ENCODE assay signal across 16 cellular contexts in the genomic region with DNA sequence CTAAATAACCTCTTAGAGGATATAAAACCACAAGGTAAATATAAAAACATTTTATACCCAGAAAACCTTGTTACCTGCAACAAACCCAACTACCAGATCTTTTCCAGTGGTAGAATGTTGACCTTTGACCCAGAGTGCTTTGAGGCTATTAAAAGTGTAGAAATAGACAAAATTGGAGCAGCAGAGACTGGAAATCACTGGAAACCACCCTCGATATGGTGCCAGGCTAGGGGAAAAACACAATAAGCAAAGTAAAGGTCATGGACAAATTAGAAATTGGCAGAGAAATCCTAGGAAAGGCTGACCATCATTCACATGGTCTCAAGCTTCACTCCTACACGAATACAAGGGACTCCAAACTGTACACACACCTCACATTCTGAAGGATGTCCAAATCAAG. TPM values are rescaled to one million over a fixed set of nuclear protein-coding genes. Genes with fewer than 3 reads are reported as not detected.
A peak's percentile ranks its signal among the peaks of the same experiment; 100 is the strongest.
DNase-seq lines count a peak whose midpoint lies in the region; ATAC-seq, FAIRE-seq and TF ChIP-seq lines count a peak whose summit lies in the region.
"Had no signal": no experiment of that assay in that cellular context is flagged by ENCODE, and none has a peak within 500 bp of the region (broad histone marks: within the 10 kb centered on the region; RNA-seq: fewer than 3 reads in every experiment).

No MANE protein-coding gene starts in this region.

- no peaks in the 10 kb centered on the region for H3K9me1 ChIP-seq in keratinocyte (ENCODE audit: control insufficient read depth, extremely low read depth, insufficient read depth, low read length)

- H3K36me3 Mint-ChIP-seq in activated T-helper 17 cell treated with anti-CD3 and anti-CD28 coated beads, Interleukin-2, amount 50 U/mL, for 72 hours (ENCODE audit: low read depth) = peaks cover 64% of the 10 kb centered on the region
- peaks cover 41 to 42% of the 10 kb centered on the region in 2 donors for H3K36me3 Mint-ChIP-seq in CD4-positive, alpha-beta memory T cell

- H3K79me2 ChIP-seq in HepG2 (ENCODE audit: insufficient read depth, low read length) (no peaks in the 10 kb centered on the region), keratinocyte (ENCODE audit: control insufficient read depth, insufficient read depth, low read length) (no peaks in the 10 kb centered on the region)

- no peak for TF ChIP-seq POLR2A in HepG2 (IDR thresholded peaks at IDR 0.05; ENCODE audit: insufficient read depth in 1 of 2, low read depth in 2 of 2, low read length in 2 of 2)

- no peak overlapping the region for H2AFZ ChIP-seq in HepG2 (ENCODE audit: low read length)
- no peak overlapping the region for H2AFZ ChIP-seq in keratinocyte (ENCODE audit: control insufficient read depth, low read length)
- H2AFZ ChIP-seq: GM23248 had no signal

- WGBS in liver = 34% methylated on average over 2 of the region's 2 CpGs
- 92% methylated on average over 2 of the region's 2 CpGs for WGBS in HepG2 (ENCODE audit: low lambda C conversion rate)

- POLR2A ChIA-PET in HepG2 (lab: Yijun Ruan, JAX) = no interaction called here
- POLR2A ChIA-PET in CD4-positive, alpha-beta memory T cell (lab: Charles Lee; ENCODE audit: partially characterized antibody) = no interaction called here

- peaks cover 9% of the 10 kb centered on the region for H3K4me1 Mint-ChIP-seq in activated T-helper 17 cell treated with anti-CD3 and anti-CD28 coated beads, Interleukin-2, amount 50 U/mL, for 72 hours
- peaks cover 0 to 5% (median under 1%) of the 10 kb centered on the region in 4 donors for H3K4me1 Mint-ChIP-seq in CD4-positive, alpha-beta memory T cell

- TF ChIP-seq RAD21 in liver (IDR thresholded peaks at IDR 0.05) (no peak), HepG2 (CRISPR knock-in tag; IDR thresholded peaks at IDR 0.05) (no peak)

- no peak for TF ChIP-seq CTCF in liver (IDR thresholded peaks at IDR 0.05; ENCODE audit: low read depth, low read length, missing input control)
- TF ChIP-seq CTCF in HepG2 (CRISPR knock-in tag; IDR thresholded peaks at IDR 0.05) = no peak
- TF ChIP-seq CTCF in keratinocyte (optimal IDR thresholded peaks at IDR 0.05 in 1 of 3, IDR thresholded peaks at IDR 0.05 in 1 of 3, conservative IDR thresholded peaks at IDR 0.05 in 1 of 3; ENCODE audit: extremely low read depth in 1 of 3, insufficient read depth in 2 of 3, low read length in 3 of 3) = no peak

- no peaks in the 10 kb centered on the region for H3K9me3 Mint-ChIP-seq in activated T-helper 17 cell treated with anti-CD3 and anti-CD28 coated beads, Interleukin-2, amount 50 U/mL, for 72 hours
- H3K9me3 Mint-ChIP-seq in CD4-positive, alpha-beta memory T cell = peaks cover 0 to 2% (median 0%) of the 10 kb centered on the region in 8 donors
- H3K9me3 Mint-ChIP-seq: CD4-positive, alpha-beta T cell had no signal

- H3K27me3 Mint-ChIP-seq in activated T-helper 17 cell treated with anti-CD3 and anti-CD28 coated beads, Interleukin-2, amount 50 U/mL, for 72 hours = no peaks in the 10 kb centered on the region
- H3K27me3 Mint-ChIP-seq in CD4-positive, alpha-beta memory T cell = no peaks in the 10 kb centered on the region
- H3K27me3 Mint-ChIP-seq: CD4-positive, alpha-beta T cell had no signal

- H3K9me3 ChIP-seq in liver (ENCODE audit: control insufficient read depth in 4 of 4, low read length in 3 of 4) (no peaks in the 10 kb centered on the region), HepG2 (ENCODE audit: low read length) (no peaks in the 10 kb centered on the region), keratinocyte (ENCODE audit: control insufficient read depth, low read depth, low read length) (no peaks in the 10 kb centered on the region)
- H3K9me3 ChIP-seq in CD4-positive, alpha-beta memory T cell (ENCODE audit: control insufficient read depth in 1 of 2, low read length in 2 of 2) = no peaks in the 10 kb centered on the region
- H3K9me3 ChIP-seq: HAP-1 had no signal

- DNase-seq in HepG2 (ENCODE audit: low spot score) = no peak
- no peak for DNase-seq in keratinocyte (ENCODE audit: low read depth, low spot score)
- no peak for DNase-seq in CD4-positive, alpha-beta memory T cell
- no peak for DNase-seq in DMS79 (lab: John Stamatoyannopoulos, UW)
- DNase-seq: AML-193; CD4-positive, alpha-beta T cell; DMS153; DMS79 treated with DMSO at 0.1 percent for 48 hours; GF-D8; GM23248 had no signal

- H3K27ac Mint-ChIP-seq in activated T-helper 17 cell treated with anti-CD3 and anti-CD28 coated beads, Interleukin-2, amount 50 U/mL, for 72 hours = peak overlapping the region; percentile 46
- H3K27ac Mint-ChIP-seq in CD4-positive, alpha-beta memory T cell = peak overlapping the region in 2 of 7 donors; percentile 25 to 53
- H3K27ac Mint-ChIP-seq: CD4-positive, alpha-beta T cell had no signal

- H3K4me3 ChIP-seq in liver (ENCODE audit: low read depth in 1 of 3, low read length in 3 of 3) (no peak overlapping the region), HepG2 (replicated peaks in 1 of 3; ENCODE audit: insufficient read depth in 1 of 3, low read depth in 2 of 3, low read length in 3 of 3) (no peak overlapping the region), keratinocyte (ENCODE audit: control insufficient read depth in 2 of 3, extremely low read depth in 1 of 3, insufficient read depth in 2 of 3, low read depth in 1 of 3, low read length in 3 of 3) (no peak overlapping the region)
- no peak overlapping the region for H3K4me3 ChIP-seq in CD4-positive, alpha-beta memory T cell (ENCODE audit: low read length in 2 of 2)
- H3K4me3 ChIP-seq: GM23248, HAP-1 had no signal

- in situ Hi-C loops in HepG2 (cut with HindIII; ENCODE audit: extremely low pct_ligation_motif_present, low pct_unique_long_range_greater_than_20kb) = no loop called here

- no peak overlapping the region for H3K27ac ChIP-seq in liver (ENCODE audit: low read depth in 1 of 2, low read length in 2 of 2)
- H3K27ac ChIP-seq in HepG2 (ENCODE audit: extremely low read length, insufficient read depth, low read length) = no peak overlapping the region
- no peak overlapping the region for H3K27ac ChIP-seq in keratinocyte (ENCODE audit: control insufficient read depth, insufficient read depth, low read length)
- no peak overlapping the region for H3K27ac ChIP-seq in CD4-positive, alpha-beta memory T cell (ENCODE audit: low read depth, low read length)
- H3K27ac ChIP-seq: C4-2B, GM23248 had no signal

- CTCF ChIA-PET in HepG2 (lab: Yijun Ruan, JAX; ENCODE audit: low intra/inter-chr PET ratio, low total read pairs) = no interaction called here
- CTCF ChIA-PET in CD4-positive, alpha-beta memory T cell (lab: Charles Lee; ENCODE audit: partially characterized antibody) = no interaction called here

- H4K20me1 ChIP-seq in HepG2 (ENCODE audit: insufficient read depth, low read length) (no peaks in the 10 kb centered on the region), keratinocyte (ENCODE audit: control insufficient read depth, extremely low read depth, insufficient read depth, low read length) (no peaks in the 10 kb centered on the region)

- intact Hi-C loops in HepG2 (cut with micrococcal nuclease; ENCODE audit: unreplicated experiment) = no loop called here
- intact Hi-C loops in CD4-positive, alpha-beta memory T cell (cut with micrococcal nuclease) = no loop called here

- H3K4me2 ChIP-seq in HepG2 (ENCODE audit: low read depth, low read length) (no peak overlapping the region), keratinocyte (ENCODE audit: control insufficient read depth, extremely low read depth, insufficient read depth, low read depth, low read length) (no peak overlapping the region)

- no peak for TF ChIP-seq EP300 in HepG2 (IDR thresholded peaks at IDR 0.05; ENCODE audit: low read depth in 2 of 2, low read length in 2 of 2)
- TF ChIP-seq EP300 in HepG2 (CRISPR knock-in tag; IDR thresholded peaks at IDR 0.05; ENCODE audit: borderline replicate concordance) = no peak

- FAIRE-seq in HepG2 (lab: Jason Lieb, UNC) (no peak), keratinocyte (lab: Jason Lieb, UNC) (peak; percentile 43)
- FAIRE-seq: A204.1 had no signal

- H3K27me3 ChIP-seq in liver (ENCODE audit: control insufficient read depth in 4 of 4, insufficient read depth in 4 of 4, low read length in 3 of 4) (no peaks in the 10 kb centered on the region), HepG2 (ENCODE audit: control insufficient read depth in 1 of 2, insufficient read depth in 2 of 2, low read length in 2 of 2) (no peaks in the 10 kb centered on the region), keratinocyte (ENCODE audit: control insufficient read depth, extremely low read depth, insufficient read depth, low read length) (no peaks in the 10 kb centered on the region)
- no peaks in the 10 kb centered on the region for H3K27me3 ChIP-seq in CD4-positive, alpha-beta memory T cell (ENCODE audit: insufficient read depth, low read length)

- ATAC-seq in HepG2 (no peak), GM18867 (IDR thresholded peaks at IDR 0.05; ENCODE audit: unreplicated experiment) (no peak)
- no peak for ATAC-seq in activated T-helper 17 cell treated with anti-CD3 and anti-CD28 coated beads, Interleukin-2, amount 50 U/mL, for 72 hours (replicated peaks)

- H3K4me1 ChIP-seq in liver (ENCODE audit: control insufficient read depth in 4 of 4, insufficient read depth in 4 of 4, low read length in 3 of 4) = peaks cover 0 to 6% (median 4%) of the 10 kb centered on the region in 4 donors
- peaks cover 7% of the 10 kb centered on the region for H3K4me1 ChIP-seq in HepG2 (ENCODE audit: insufficient read depth, low read length)
- no peaks in the 10 kb centered on the region for H3K4me1 ChIP-seq in keratinocyte (ENCODE audit: control insufficient read depth, extremely low read depth, insufficient read depth, low read length)
- no peaks in the 10 kb centered on the region for H3K4me1 ChIP-seq in CD4-positive, alpha-beta memory T cell (ENCODE audit: insufficient read depth, low read length)

- dilution Hi-C loops in keratinocyte (cut with MboI; ENCODE audit: extremely low pct_ligation_motif_present, low sequenced_read_pairs) = no loop called here

- H3K36me3 ChIP-seq in liver (ENCODE audit: control insufficient read depth in 4 of 4, insufficient read depth in 3 of 4, low read depth in 1 of 4, low read length in 3 of 4) (peaks cover 2 to 8% (median 3%) of the 10 kb centered on the region in 4 donors), HepG2 (replicated peaks in 1 of 2; ENCODE audit: control insufficient read depth in 1 of 2, insufficient read depth in 2 of 2, low read length in 2 of 2) (peaks cover 1 to 12% of the 10 kb centered on the region in 2 experiments; a peak in 2 of 5 replicates), keratinocyte (ENCODE audit: control insufficient read depth in 2 of 2, extremely low read depth in 1 of 2, insufficient read depth in 2 of 2, low read length in 2 of 2) (peaks cover 7 to 12% of the 10 kb centered on the region in 2 experiments)
- H3K36me3 ChIP-seq in CD4-positive, alpha-beta memory T cell (ENCODE audit: insufficient read depth, low read length) = peaks cover 11% of the 10 kb centered on the region

- no peak overlapping the region for H3K9ac ChIP-seq in liver (ENCODE audit: low read depth in 1 of 2, low read length in 2 of 2)
- H3K9ac ChIP-seq in HepG2 (ENCODE audit: insufficient read depth, low read depth, low read length) = no peak overlapping the region
- no peak overlapping the region for H3K9ac ChIP-seq in keratinocyte (ENCODE audit: control insufficient read depth, extremely low read depth, insufficient read depth, low read length)
- H3K9ac ChIP-seq: GM23248 had no signal

- H3K4me3 Mint-ChIP-seq in activated T-helper 17 cell treated with anti-CD3 and anti-CD28 coated beads, Interleukin-2, amount 50 U/mL, for 72 hours = no peak overlapping the region
- no peak overlapping the region for H3K4me3 Mint-ChIP-seq in CD4-positive, alpha-beta memory T cell
- H3K4me3 Mint-ChIP-seq: CD4-positive, alpha-beta T cell had no signal

- BruUV-seq in HepG2 (replicated peaks; lab: Mats Ljungman, UMichigan) = no TSS peak

RNA-seq across cellular contexts. Expression of a gene that starts 26.7 kb away (rescaled TPM):
- total RNA-seq in liver (10 to 100 TPM in 1 of 2 donors, 1 to 10 TPM in 1; 7.3 to 17.5 TPM), HepG2 (2016; rRNA removed; fragmentation: Illumina TruSeq; extraction: Trizol) (24.0 and 27.9 TPM in 2 replicates)
- polyA plus RNA-seq in liver (10 to 100 TPM in 1 of 2 donors, 1 to 10 TPM in 1; 9.9 to 12.5 TPM), HepG2 (2011; rRNA removed) (12.6 and 15.7 TPM in 2 replicates), keratinocyte (31.7 to 40.0 TPM (median 38.0 TPM) in 3 replicates)
- total RNA-seq in HepG2 (2016; cell fraction: cytosol; rRNA removed; fragmentation: Illumina TruSeq; extraction: Trizol; ENCODE audit: low read depth) = 7.0 and 7.4 TPM in 2 replicates
- total RNA-seq in HepG2 (2016; cell fraction: insoluble cytoplasmic fraction; rRNA removed; fragmentation: Illumina TruSeq; extraction: Trizol) = 25.7 TPM in 2 replicates
- total RNA-seq in HepG2 (2016; cell fraction: membrane; rRNA removed; fragmentation: Illumina TruSeq; extraction: Trizol) = 8.4 and 11.0 TPM in 2 replicates
- 20.3 and 22.9 TPM in 2 replicates for total RNA-seq in HepG2 (2016; cell fraction: nucleus; rRNA removed; fragmentation: Illumina TruSeq; extraction: Trizol)
- polyA plus RNA-seq in HepG2 (2011; cell fraction: cytosol; rRNA removed) = 7.8 and 12.4 TPM in 2 replicates
- 6.1 and 7.7 TPM in 2 replicates for polyA plus RNA-seq in HepG2 (2011; cell fraction: nucleus; rRNA removed)
- polyA plus RNA-seq in HepG2 (2012) = 10.8 and 11.8 TPM in 2 replicates
- polyA plus RNA-seq in HepG2 (2016; cell fraction: cytosol; fragmentation: Illumina TruSeq; extraction: Trizol; ENCODE audit: low read depth) = 3.5 and 4.2 TPM in 2 replicates
- polyA plus RNA-seq in HepG2 (2016; cell fraction: insoluble cytoplasmic fraction; fragmentation: Illumina TruSeq; extraction: Trizol; ENCODE audit: low read depth) = 28.0 and 29.5 TPM in 2 replicates
- polyA plus RNA-seq in HepG2 (2016; cell fraction: membrane; fragmentation: Illumina TruSeq; extraction: Trizol; ENCODE audit: low read depth) = 7.3 and 7.7 TPM in 2 replicates
- polyA plus RNA-seq in HepG2 (2016; cell fraction: nucleus; fragmentation: Illumina TruSeq; extraction: Trizol; ENCODE audit: insufficient read depth, low read depth) = 41.8 and 43.0 TPM in 2 replicates
- polyA minus RNA-seq in HepG2 (2011; rRNA and poly(A)+ RNA removed; ENCODE audit: low replicate concordance) = 9.5 and 14.5 TPM in 2 replicates
- polyA minus RNA-seq in HepG2 (2011; cell fraction: cytosol; rRNA and poly(A)+ RNA removed) = 6.0 and 6.3 TPM in 2 replicates
- 6.3 and 9.4 TPM in 2 replicates for polyA minus RNA-seq in HepG2 (2011; cell fraction: nucleus; rRNA and poly(A)+ RNA removed)
- total RNA-seq in activated T-helper 17 cell treated with anti-CD3 and anti-CD28 coated beads, Interleukin-2, amount 50 U/mL, for 72 hours = 10 to 100 TPM; 19.4 to 40.9 TPM
- 8.5 TPM for polyA plus RNA-seq in keratinocyte (2011; ENCODE audit: low read depth)
- 16.6 and 36.5 TPM in 2 replicates for polyA plus RNA-seq in keratinocyte (2011; cell fraction: cytosol; rRNA removed)
- 41.5 and 47.0 TPM in 2 replicates for polyA plus RNA-seq in keratinocyte (2011; cell fraction: nucleus; rRNA removed)
- polyA plus RNA-seq in keratinocyte (2012; ENCODE audit: low replicate concordance) = 20.4 and 25.0 TPM in 2 replicates
- 8.7 to 27.1 TPM (median 20.2 TPM) in 3 replicates for polyA minus RNA-seq in keratinocyte
- polyA minus RNA-seq in keratinocyte (2011; cell fraction: cytosol; rRNA and poly(A)+ RNA removed) = 16.7 TPM
- 15.6 and 29.9 TPM in 2 replicates for polyA minus RNA-seq in keratinocyte (2011; cell fraction: nucleus; rRNA and poly(A)+ RNA removed)
- total RNA-seq in CD4-positive, alpha-beta memory T cell = 10 to 100 TPM; 15.4 to 15.6 TPM
- 10 to 100 TPM; 17.4 to 19.5 TPM for polyA plus RNA-seq in CD4-positive, alpha-beta memory T cell
